ENCODE assay signal across 17 cellular contexts in genomic region chr1:45319761-45320160, GRCh38. TPM values are rescaled to one million over a fixed set of nuclear protein-coding genes. Genes with fewer than 3 reads are reported as not detected.
DNase-seq lines count a peak whose midpoint lies in the region; ATAC-seq and TF ChIP-seq lines count a peak whose summit lies in the region.
"Had no signal": no experiment of that assay in that cellular context is flagged by ENCODE, and none has a peak within 500 bp of the region (broad histone marks: within the 10 kb centered on the region; RNA-seq: fewer than 3 reads in every experiment).

No MANE protein-coding gene starts in this region.

- H3K27me3 Mint-ChIP-seq in GM23338 (ENCODE audit: insufficient read depth, low read depth, poor library complexity), result peaks cover 5% of the 10 kb centered on the region
- H3K27me3 Mint-ChIP-seq: B cell had no signal

- H2AFZ ChIP-seq in GM23338, result peak overlapping the region; percentile 72; the same call in 1 of the 2 replicates

- whole genome bisulfite sequencing in spleen, 5 donors, result 74 to 86% (median 80%) methylated on average over 4 of the region's 4 CpGs

- TF ChIP-seq CTCF in GM23338 (conservative IDR thresholded peaks at IDR 0.05; ENCODE audit: low read depth in 2 of 2), result no peak
- TF ChIP-seq CTCF in spleen (IDR thresholded peaks at IDR 0.05 in 8 of 11, conservative IDR thresholded peaks at IDR 0.05 in 3 of 11), result no peak

- H3F3A ChIP-seq in GM23338 (replicated peaks; ENCODE audit: low read depth), result no peaks in the 10 kb centered on the region

- H4K20me1 ChIP-seq in GM23338 (replicated peaks; ENCODE audit: insufficient read depth), result no peaks in the 10 kb centered on the region
- H4K20me1 ChIP-seq: BLaER1 treated with 17β-estradiol and CSF1 and Interleukin-3, amounts not matched to agents 10 nM and 100 nM had no signal

- H3K4me2 ChIP-seq in GM23338, result peak overlapping the region; percentile 44; the same call in 1 of the 2 replicates
- H3K4me2 ChIP-seq: BLaER1 treated with 17β-estradiol and CSF1 and Interleukin-3, amounts not matched to agents 10 nM and 100 nM; KMS-11 had no signal

- no peak for ATAC-seq in GM23338
- ATAC-seq: CD8-positive, alpha-beta T cell; GM12878; HCT116 had no signal

- peaks cover 32% of the 10 kb centered on the region for H3K4me1 ChIP-seq in GM23338 (ENCODE audit: insufficient read depth)
- peaks cover 0 to 6% (median 0%) of the 10 kb centered on the region in 6 donors for H3K4me1 ChIP-seq in spleen
- H3K4me1 ChIP-seq: BLaER1 treated with 17β-estradiol and CSF1 and Interleukin-3, amounts not matched to agents 10 nM and 100 nM had no signal

- no peak overlapping the region for H3K27ac ChIP-seq in GM23338 (ENCODE audit: low read depth)
- H3K27ac ChIP-seq in spleen, result peak overlapping the region in 6 of 8 donors; percentile 28 to 58 (median 49)
- H3K27ac ChIP-seq: BLaER1 treated with 17β-estradiol and CSF1 and Interleukin-3, amounts not matched to agents 10 nM and 100 nM; KMS-11 had no signal

- no peaks in the 10 kb centered on the region for H3K27me3 ChIP-seq in GM23338 (ENCODE audit: insufficient read depth)
- no peaks in the 10 kb centered on the region for H3K27me3 ChIP-seq in spleen (replicated peaks in 1 of 7)
- H3K27me3 ChIP-seq: BLaER1 treated with 17β-estradiol and CSF1 and Interleukin-3, amounts not matched to agents 10 nM and 100 nM had no signal

- H3K36me3 ChIP-seq in GM23338 (ENCODE audit: insufficient read depth) (no peaks in the 10 kb centered on the region), spleen (no peaks in the 10 kb centered on the region)
- H3K36me3 ChIP-seq: BLaER1 treated with 17β-estradiol and CSF1 and Interleukin-3, amounts not matched to agents 10 nM and 100 nM had no signal

- H3K4me3 Mint-ChIP-seq in GM23338, result no peak overlapping the region
- H3K4me3 Mint-ChIP-seq: B cell; CD8-positive, alpha-beta T cell had no signal

- no peak for TF ChIP-seq POLR2A in spleen (IDR thresholded peaks at IDR 0.05)

- no peak overlapping the region for H3K27ac Mint-ChIP-seq in GM23338
- H3K27ac Mint-ChIP-seq: B cell; CD8-positive, alpha-beta T cell had no signal

- H3K36me3 Mint-ChIP-seq in GM23338 (ENCODE audit: low read depth), result peaks cover 6% of the 10 kb centered on the region; the same call in 1 of the 3 replicates
- H3K36me3 Mint-ChIP-seq: CD8-positive, alpha-beta T cell had no signal

- no peak overlapping the region for H3K4me3 ChIP-seq in GM23338
- H3K4me3 ChIP-seq in spleen, result no peak overlapping the region
- H3K4me3 ChIP-seq: BLaER1 treated with 17β-estradiol and CSF1 and Interleukin-3, amounts not matched to agents 10 nM and 100 nM; GM12878 had no signal

- no peaks in the 10 kb centered on the region for H3K9me3 ChIP-seq in spleen
- H3K9me3 ChIP-seq: BLaER1 treated with 17β-estradiol and CSF1 and Interleukin-3, amounts not matched to agents 10 nM and 100 nM had no signal

- intact Hi-C loops in spleen (cut with DNase I; ENCODE audit: low total_unique reads), result no loop called here

- H3K79me2 ChIP-seq in GM23338 (replicated peaks; ENCODE audit: insufficient read depth), result no peaks in the 10 kb centered on the region

- no peaks in the 10 kb centered on the region for H3K9me2 ChIP-seq in GM23338 (ENCODE audit: insufficient read depth)

- H3K4me1 Mint-ChIP-seq in GM23338, result peaks cover 19% of the 10 kb centered on the region
- H3K4me1 Mint-ChIP-seq: B cell had no signal

- H3K9me3 Mint-ChIP-seq in GM23338, result peaks cover 5% of the 10 kb centered on the region; the same call in 2 of the 3 replicates
- H3K9me3 Mint-ChIP-seq: CD8-positive, alpha-beta T cell had no signal

- no peak for DNase-seq in GM23338 (ENCODE audit: low spot score)
- peak; percentile 27 for DNase-seq in amniotic epithelial cell (ENCODE audit: low read depth)
- peak; percentile 53 for DNase-seq in islet precursor cell
- DNase-seq in spleen, result no peak
- DNase-seq in GOT3 (lab: John Stamatoyannopoulos, UW), result no peak
- DNase-seq in NCI-H1092 treated with DMSO at 0.1 percent for 48 hours (lab: John Stamatoyannopoulos, UW), result no peak
- DNase-seq in NCI-H2196 (lab: John Stamatoyannopoulos, UW; ENCODE audit: unreplicated experiment), result no peak
- DNase-seq: 8988T; Calu3; CD8-positive, alpha-beta T cell; DMS79 treated with DMSO at 0.1 percent for 48 hours had no signal

TF ChIP-seq in GM23338, 12 proteins besides CTCF, POLR2A, EP300 and RAD21 (continues in another document):
- TF ChIP-seq ZNF462 (CRISPR knock-in tag; IDR thresholded peaks at IDR 0.05) (no peak), ZNF331 (CRISPR knock-in tag; IDR thresholded peaks at IDR 0.05; ENCODE audit: low read depth) (no peak)

RNA-seq across cellular contexts. Expression of gene HPDL, which starts 6.9 kb away (rescaled TPM):
- 60.7 and 82.1 TPM in 2 replicates for total RNA-seq in GM23338 (2014; rRNA removed; shearing (Covaris generic))
- polyA plus RNA-seq in GM23338 (2016; fragmentation: Nextera tagmentation; extraction: Ambion mirVana) (36.5 and 39.6 TPM in 2 replicates), spleen (1 to 10 TPM; 2.3 to 4.6 (median 3.5) TPM)
- 1 to 10 TPM in 4 of 7 donors, under 1 TPM in 3; 0.73 to 3.7 (median 1.3) TPM for total RNA-seq in spleen
- total RNA-seq: G401 had no signal

RNA-seq across cellular contexts. Expression of gene TOE1, which starts 20.2 kb away (rescaled TPM):
- total RNA-seq in GM23338 (2014; rRNA removed; shearing (Covaris generic)), result 18.4 and 22.4 TPM in 2 replicates
- polyA plus RNA-seq in GM23338 (2016; fragmentation: Nextera tagmentation; extraction: Ambion mirVana) (7.7 and 9.1 TPM in 2 replicates), spleen (10 to 100 TPM in 2 of 3 donors, 1 to 10 TPM in 1; 8.7 to 11.6 (median 10.6) TPM)
- total RNA-seq in spleen, result 10 to 100 TPM in 6 of 7 donors, 1 to 10 TPM in 1; 8.9 to 12.6 (median 11.7) TPM

RNA-seq across cellular contexts. Expression of gene MUTYH, which starts 20.5 kb away (rescaled TPM):
- 63.6 and 67.4 TPM in 2 replicates for total RNA-seq in GM23338 (2014; rRNA removed; shearing (Covaris generic))
- polyA plus RNA-seq in GM23338 (2016; fragmentation: Nextera tagmentation; extraction: Ambion mirVana) (47.9 and 52.8 TPM in 2 replicates), spleen (10 to 100 TPM; 25.4 to 46.9 (median 37.9) TPM)
- total RNA-seq in spleen, result 10 to 100 TPM; 26.3 to 41.1 (median 36.4) TPM

Comparison
In these comparisons a context has a peak if more than half of its experiments do, and no peak if none do; other contexts are left out.
1. DNase-seq: peak in amniotic epithelial cell (single experiment) and islet precursor cell (single experiment); none in GM23338 (single experiment), spleen (single experiment), GOT3 (single experiment), NCI-H1092 treated with DMSO at 0.1 percent for 48 hours (single experiment) and NCI-H2196 (single experiment).
2. RNA of gene HPDL, which starts 6.9 kb away (total RNA-seq): 60.7 to 82.1 TPM in GM23338; 0.73 to 3.7 TPM in spleen; every median in the first group is over 10 times any median in the second.